ENCODE assay signal across 8 cellular contexts in genomic region chr14:22002860-22003284, GRCh38.
DNase-seq lines count a peak whose midpoint lies in the region; ATAC-seq and TF ChIP-seq lines count a peak whose summit lies in the region.

No MANE protein-coding gene starts in this region.

- no peak for TF ChIP-seq CTCF in mucosa of descending colon (IDR thresholded peaks at IDR 0.05)

- H3K9me3 ChIP-seq in mucosa of descending colon: no peaks in the 10 kb centered on the region

- no peak overlapping the region for H3K4me3 ChIP-seq in mucosa of descending colon

- DNase-seq in GDM1 (lab: John Stamatoyannopoulos, UW): peak; percentile 38
- DNase-seq in RPMI8226: peak; percentile 23
- peak; percentile 49 for DNase-seq in activated gamma-delta T cell treated with anti-CD3 and anti-CD28 coated beads, Interleukin-2, amount 50 U/mL, for 16 hours (ENCODE audit: low read depth)
- DNase-seq in mucosa of descending colon: peak in 2 of 3 donors; percentile 27 to 36
- DNase-seq in cortex of kidney (lab: John Stamatoyannopoulos, UW): no peak
- no peak for DNase-seq in NCI-H774 (lab: John Stamatoyannopoulos, UW)

- intact Hi-C loops in mucosa of descending colon (cut with DNase I, micrococcal nuclease): no loop called here

- H3K4me1 ChIP-seq in mucosa of descending colon (ENCODE audit: low read depth): no peaks in the 10 kb centered on the region

- ATAC-seq in mucosa of descending colon (peak; percentile 51), GM18907 (IDR thresholded peaks at IDR 0.05; ENCODE audit: unreplicated experiment) (no peak), HG02970 (IDR thresholded peaks at IDR 0.05; ENCODE audit: low FRiP score, unreplicated experiment) (no peak)

- no peaks in the 10 kb centered on the region for H3K36me3 ChIP-seq in mucosa of descending colon (ENCODE audit: low read depth)

Comparison
In these comparisons a context has a peak if more than half of its experiments do, and no peak if none do; other contexts are left out.
1. DNase-seq: peak in GDM1 (single experiment), RPMI8226 (single experiment), activated gamma-delta T cell treated with anti-CD3 and anti-CD28 coated beads, Interleukin-2, amount 50 U/mL, for 16 hours (single experiment) and mucosa of descending colon (2 of 3); none in cortex of kidney (single experiment) and NCI-H774 (single experiment).